In genomic region chr13:48096670-48097069, GRCh38 we compare ENCODE assay signal across 29 cellular contexts. TPM values are rescaled to one million over a fixed set of nuclear protein-coding genes. Genes with fewer than 3 reads are reported as not detected.
DNase-seq lines count a peak whose midpoint lies in the region; ATAC-seq, FAIRE-seq and TF ChIP-seq lines count a peak whose summit lies in the region.
"Had no signal": no experiment of that assay in that cellular context is flagged by ENCODE, and none has a peak within 500 bp of the region (broad histone marks: within the 10 kb centered on the region; RNA-seq: fewer than 3 reads in every experiment).

No MANE protein-coding gene starts in this region.

- H3K14ac ChIP-seq in H1 (ENCODE audit: insufficient read length): no peak overlapping the region

- peak overlapping the region; percentile 20 for H2AFZ ChIP-seq in H1 (ENCODE audit: low read length)
- H2AFZ ChIP-seq: parathyroid adenoma had no signal

- H3K27ac Mint-ChIP-seq in Caco-2 (ENCODE audit: unreplicated experiment): no peak overlapping the region
- H3K27ac Mint-ChIP-seq in activated CD8-positive, alpha-beta memory T cell treated with anti-CD3 and anti-CD28 coated beads, Interleukin-2, amount 10 ng/mL, durations not matched to agents 7 days and 5 days: no peak overlapping the region
- H3K27ac Mint-ChIP-seq: activated naive CD8-positive, alpha-beta T cell treated with anti-CD3 and anti-CD28 coated beads, Interleukin-2, amount 10 ng/mL, durations not matched to agents 7 days and 5 days had no signal

- no peak overlapping the region for H4K8ac ChIP-seq in H1 (ENCODE audit: extremely low read depth, insufficient read depth, low read length)

- no peak overlapping the region for H3K27ac ChIP-seq in H1 (ENCODE audit: low read depth, low read length)
- H3K27ac ChIP-seq in liver (ENCODE audit: low read depth in 1 of 2, low read length in 2 of 2): no peak overlapping the region
- H3K27ac ChIP-seq: A549, BLaER1, parathyroid adenoma, sigmoid colon, SK-N-MC had no signal

- H3K18ac ChIP-seq in H1 (ENCODE audit: extremely low read depth, low read length): no peak overlapping the region

- H2BK20ac ChIP-seq in H1 (ENCODE audit: low read length): no peak overlapping the region

- peak overlapping the region; percentile 24 for H3K4me3 Mint-ChIP-seq in Caco-2 (ENCODE audit: unreplicated experiment)
- no peak overlapping the region for H3K4me3 Mint-ChIP-seq in activated CD8-positive, alpha-beta memory T cell treated with anti-CD3 and anti-CD28 coated beads, Interleukin-2, amount 10 ng/mL, durations not matched to agents 7 days and 5 days
- H3K4me3 Mint-ChIP-seq: activated naive CD8-positive, alpha-beta T cell treated with anti-CD3 and anti-CD28 coated beads, Interleukin-2, amount 10 ng/mL, durations not matched to agents 7 days and 5 days had no signal

- H2BK15ac ChIP-seq in H1 (ENCODE audit: low read length): no peak overlapping the region

- POLR2A ChIA-PET in Caco-2 (lab: Charles Lee): no interaction called here
- POLR2A ChIA-PET in H1 (lab: Charles Lee; ENCODE audit: partially characterized antibody): no interaction called here

- no peak overlapping the region for H3K23ac ChIP-seq in H1 (ENCODE audit: insufficient read length)

- no peaks in the 10 kb centered on the region for H3K27me3 Mint-ChIP-seq in Caco-2 (ENCODE audit: insufficient read depth, unreplicated experiment)
- H3K27me3 Mint-ChIP-seq in activated CD8-positive, alpha-beta memory T cell treated with anti-CD3 and anti-CD28 coated beads, Interleukin-2, amount 10 ng/mL, durations not matched to agents 7 days and 5 days: peaks cover 6% of the 10 kb centered on the region

- H4K20me1 ChIP-seq in H1 (replicated peaks in 1 of 2; ENCODE audit: control insufficient read depth in 1 of 2, insufficient read depth in 2 of 2, low read length in 2 of 2): no peaks in the 10 kb centered on the region

- peaks cover 13% of the 10 kb centered on the region for H3K36me3 Mint-ChIP-seq in Caco-2 (ENCODE audit: insufficient read depth, unreplicated experiment)
- peaks cover 11% of the 10 kb centered on the region for H3K36me3 Mint-ChIP-seq in activated CD8-positive, alpha-beta memory T cell treated with anti-CD3 and anti-CD28 coated beads, Interleukin-2, amount 10 ng/mL, durations not matched to agents 7 days and 5 days

- DNase-seq in Caco-2 (peak in 1 of 2 experiments; percentile 45), HuH-7 (ENCODE audit: low spot score) (peak; percentile 34), H1 (ENCODE audit: low read depth in 1 of 2, low spot score in 2 of 2) (peak in 1 of 2 experiments; percentile 27), HCEC 1CT (no peak), GM19240 (ENCODE audit: insufficient read length, low spot score) (no peak)
- DNase-seq in activated CD8-positive, alpha-beta memory T cell treated with anti-CD3 and anti-CD28 coated beads, Interleukin-2, amount 10 ng/mL, durations not matched to agents 7 days and 5 days: no peak
- DNase-seq: activated CD4-positive, alpha-beta T cell treated with anti-CD3 and anti-CD28 coated beads, Interleukin-2, amount 50 U/mL, for 4 hours; activated CD8-positive, alpha-beta memory T cell treated with anti-CD3 and anti-CD28 coated beads, Interleukin-2, amount 50 U/mL, for 48 hours; activated effector memory CD4-positive, alpha-beta T cell treated with Interleukin-2 at 50 U/mL for 16 hours; activated naive CD8-positive, alpha-beta T cell treated with anti-CD3 and anti-CD28 coated beads, Interleukin-2, amount 10 ng/mL, durations not matched to agents 7 days and 5 days; body of pancreas; Calu3; effector CD8-positive, alpha-beta T cell; hypothalamus; Kasumi-1; kidney glomerular epithelial cell; mesendoderm; NCI-H1092; NCI-H1930; NK-92 treated with Interleukin-12 subunit alpha and Interleukin-12 subunit beta, amount 100 ng/mL, for 24 hours; sigmoid colon had no signal

- H3K4me1 Mint-ChIP-seq in Caco-2 (ENCODE audit: low read depth, unreplicated experiment): peaks cover 17% of the 10 kb centered on the region
- peaks cover 28% of the 10 kb centered on the region for H3K4me1 Mint-ChIP-seq in activated CD8-positive, alpha-beta memory T cell treated with anti-CD3 and anti-CD28 coated beads, Interleukin-2, amount 10 ng/mL, durations not matched to agents 7 days and 5 days

- no peak overlapping the region for H2BK12ac ChIP-seq in H1 (ENCODE audit: low read depth, low read length)

- peak overlapping the region; percentile 39 to 43; a peak in 3 of 4 replicates for H3K4me2 ChIP-seq in H1 (ENCODE audit: insufficient read depth in 1 of 2, low read depth in 2 of 2, low read length in 2 of 2)
- H3K4me2 ChIP-seq: A549, BLaER1 had no signal

- no TSS peak for BruUV-seq in Caco-2 (replicated peaks; lab: Mats Ljungman, UMichigan)

- H3K56ac ChIP-seq in H1 (replicated peaks; ENCODE audit: insufficient read length, low read depth, low read length): no peak overlapping the region

- peaks cover 4% of the 10 kb centered on the region; the same call in 1 of the 2 replicates for H3K79me1 ChIP-seq in H1 (ENCODE audit: low read depth, low read length)

- H3K23me2 ChIP-seq in H1 (ENCODE audit: low read depth, low read length): peaks cover 5% of the 10 kb centered on the region

- H3K79me2 ChIP-seq in H1 (ENCODE audit: control insufficient read depth in 1 of 2, insufficient read depth in 2 of 2, low read length in 2 of 2): peaks cover 23 to 32% of the 10 kb centered on the region in 2 experiments

- TF ChIP-seq CTCF in Caco-2 (IDR thresholded peaks at IDR 0.05; ENCODE audit: insufficient read depth in 1 of 2, low read depth in 1 of 2, low read length in 1 of 2, severe bottlenecking in 1 of 2, unreplicated experiment in 1 of 2) (no peak), H1 (IDR thresholded peaks at IDR 0.05; ENCODE audit: control extremely low read depth in 1 of 3, insufficient read depth in 1 of 3, low read depth in 1 of 3, low read length in 3 of 3) (no peak), liver (IDR thresholded peaks at IDR 0.05; ENCODE audit: low read depth, low read length, missing input control) (no peak)

- peak in 1 of 2 experiments; percentile 43; a peak in 1 of 3 replicates for TF ChIP-seq EP300 in H1 (IDR thresholded peaks at IDR 0.05; ENCODE audit: borderline replicate concordance in 1 of 2, low read depth in 2 of 2, low read length in 2 of 2)

- H3K9ac ChIP-seq in H1 (replicated peaks in 1 of 4; ENCODE audit: extremely low read depth in 1 of 4, low read depth in 3 of 4, low read length in 3 of 4): no peak overlapping the region
- no peak overlapping the region for H3K9ac ChIP-seq in liver (ENCODE audit: low read depth in 1 of 2, low read length in 2 of 2)
- H3K9ac ChIP-seq: BLaER1, parathyroid adenoma had no signal

- TF ChIP-seq RAD21 in H1 (IDR thresholded peaks at IDR 0.05 in 1 of 2, conservative IDR thresholded peaks at IDR 0.05 in 1 of 2; ENCODE audit: low read depth in 2 of 2, low read length in 2 of 2) (no peak), liver (IDR thresholded peaks at IDR 0.05) (peak; percentile 33 to 36)

- ATAC-seq in GM19023 (IDR thresholded peaks at IDR 0.05; ENCODE audit: unreplicated experiment): no peak
- no peak for ATAC-seq in activated CD8-positive, alpha-beta memory T cell treated with anti-CD3 and anti-CD28 coated beads, Interleukin-2, amount 10 ng/mL, durations not matched to agents 7 days and 5 days
- ATAC-seq: A549, body of pancreas, esophagus mucosa had no signal

- H4K91ac ChIP-seq in H1 (replicated peaks; ENCODE audit: insufficient read length, low read length): no peak overlapping the region

- WGBS in H1 (ENCODE audit: extremely low coverage in 1 of 2, insufficient coverage in 1 of 2, insufficient read length in 1 of 2, insufficient replicate concordance in 2 of 2, low coverage in 1 of 2, low lambda C conversion rate in 2 of 2, missing lambda C conversion rate in 1 of 2), 2 experiments: 43% methylated on average over 3 of the region's 3 CpGs; no CpG with 5 or more reads in 1 of the 2 experiments
- 27% methylated on average over 3 of the region's 3 CpGs for WGBS in liver

- no peak overlapping the region for H3K4ac ChIP-seq in H1 (replicated peaks; ENCODE audit: insufficient read length, low read depth, low read length)

- H3K36me3 ChIP-seq in Caco-2 (ENCODE audit: control insufficient read depth, insufficient read depth, low read length): no peaks in the 10 kb centered on the region
- H3K36me3 ChIP-seq in H1 (ENCODE audit: control insufficient read depth in 2 of 4, insufficient read depth in 4 of 4, low read length in 3 of 4): no peaks in the 10 kb centered on the region
- no peaks in the 10 kb centered on the region for H3K36me3 ChIP-seq in liver (ENCODE audit: control insufficient read depth in 4 of 4, insufficient read depth in 3 of 4, low read depth in 1 of 4, low read length in 3 of 4)
- H3K36me3 ChIP-seq: BLaER1, sigmoid colon had no signal

- H3K4me3 ChIP-seq in Caco-2 (ENCODE audit: low read depth, low read length): no peak overlapping the region
- H3K4me3 ChIP-seq in H1 (ENCODE audit: extremely low read depth in 1 of 4, insufficient read depth in 2 of 4, low read depth in 3 of 4, low read length in 4 of 4): peak overlapping the region in 1 of 4 experiments; percentile 18; a peak in 1 of 8 replicates
- H3K4me3 ChIP-seq in liver (ENCODE audit: low read depth in 1 of 3, low read length in 3 of 3): no peak overlapping the region
- H3K4me3 ChIP-seq: A549, BLaER1, body of pancreas, sigmoid colon, SK-N-MC had no signal

- no peak for TF ChIP-seq POLR2A in H1 (IDR thresholded peaks at IDR 0.05; ENCODE audit: control extremely low read depth in 1 of 2, low read depth in 2 of 2, low read length in 2 of 2)

- H2AK5ac ChIP-seq in H1 (ENCODE audit: low read depth, low read length): no peak overlapping the region

- H3K9me3 ChIP-seq in Caco-2 (no peaks in the 10 kb centered on the region), H1 (ENCODE audit: insufficient read depth in 2 of 2, low read depth in 1 of 2, low read length in 1 of 2) (no peaks in the 10 kb centered on the region), liver (ENCODE audit: control insufficient read depth in 4 of 4, low read length in 3 of 4) (no peaks in the 10 kb centered on the region)
- H3K9me3 ChIP-seq: A549, BLaER1, body of pancreas, sigmoid colon had no signal

- H2BK120ac ChIP-seq in H1 (replicated peaks; ENCODE audit: low read depth, low read length): no peak overlapping the region

- H3K4me1 ChIP-seq in Caco-2 (peaks cover 25% of the 10 kb centered on the region), H1 (replicated peaks in 1 of 4; ENCODE audit: control insufficient read depth in 3 of 4, insufficient read depth in 4 of 4, low read length in 3 of 4) (peaks cover 0 to 7% (median 0%) of the 10 kb centered on the region in 4 experiments; a peak in 2 of 7 replicates), liver (ENCODE audit: control insufficient read depth in 4 of 4, insufficient read depth in 4 of 4, low read length in 3 of 4) (peaks cover 6 to 39% (median 26%) of the 10 kb centered on the region in 4 donors)
- H3K4me1 ChIP-seq: parathyroid adenoma had no signal

- H3K27me3 ChIP-seq in Caco-2 (replicated peaks; ENCODE audit: control insufficient read depth, insufficient read depth, low read length) (no peaks in the 10 kb centered on the region), H1 (replicated peaks in 1 of 4; ENCODE audit: control insufficient read depth in 3 of 4, extremely low read depth in 1 of 4, insufficient read depth in 3 of 4, low read length in 3 of 4) (no peaks in the 10 kb centered on the region), liver (ENCODE audit: control insufficient read depth in 4 of 4, insufficient read depth in 4 of 4, low read length in 3 of 4) (no peaks in the 10 kb centered on the region)
- H3K27me3 ChIP-seq: BLaER1, body of pancreas, sigmoid colon had no signal

- H3K9me3 Mint-ChIP-seq in Caco-2 (ENCODE audit: unreplicated experiment): no peaks in the 10 kb centered on the region
- no peaks in the 10 kb centered on the region for H3K9me3 Mint-ChIP-seq in activated CD8-positive, alpha-beta memory T cell treated with anti-CD3 and anti-CD28 coated beads, Interleukin-2, amount 10 ng/mL, durations not matched to agents 7 days and 5 days (ENCODE audit: low read depth)

- H4K5ac ChIP-seq in H1 (ENCODE audit: insufficient read length, low read depth, low read length): no peak overlapping the region

- CTCF ChIA-PET in Caco-2 (lab: Charles Lee): interaction anchor here (0.6 kb wide), 1 partner anchor 484 kb away, joined by 3 read pairs; no protein-coding TSS in a partner anchor
- CTCF ChIA-PET in H1 (lab: Charles Lee; ENCODE audit: partially characterized antibody): interaction anchor here (0.5 kb wide), 1 partner anchor 31 kb away, joined by 3 read pairs; no protein-coding TSS in a partner anchor
- CTCF ChIA-PET in activated CD8-positive, alpha-beta memory T cell treated with anti-CD3 and anti-CD28 coated beads, Interleukin-2, amount 10 ng/mL, durations not matched to agents 7 days and 5 days (lab: Charles Lee): no interaction called here

- intact Hi-C loops in Caco-2 (cut with micrococcal nuclease; ENCODE audit: unreplicated experiment): no loop called here

- H2BK5ac ChIP-seq in H1 (ENCODE audit: low read depth, low read length): no peak overlapping the region

- peak; percentile 39 for FAIRE-seq in H1 (lab: Jason Lieb, UNC)
- FAIRE-seq: A549, frontal cortex had no signal

RNA-seq across cellular contexts. Expression of gene MED4, which starts 1.8 kb away (rescaled TPM):
- 56.8 and 62.1 TPM in 2 replicates for total RNA-seq in Caco-2 (2022)
- total RNA-seq in H1 (2021; fragmentation: NEBNext Ultra II Directional; extraction: Animal tissue kit (Norgen Biotek cat#: 25700)): 43.3 and 48.1 TPM in 2 replicates
- 14.5 and 25.7 TPM in 2 replicates for polyA plus RNA-seq in H1 (2011; rRNA removed)
- 29.7 TPM for polyA plus RNA-seq in H1 (2011; cell fraction: cytosol; rRNA removed)
- polyA plus RNA-seq in H1 (2011; cell fraction: nucleus; rRNA removed): 11.3 TPM
- polyA plus RNA-seq in H1 (2012, experiment 1 of 2): 31.5 to 45.5 TPM (median 40.8 TPM) in 4 replicates
- 5.7 TPM for polyA plus RNA-seq in H1 (2012, experiment 2 of 2)
- 37.7 TPM for polyA plus RNA-seq in H1 (2013, experiment 1 of 2)
- 37.2 TPM for polyA plus RNA-seq in H1 (2013, experiment 2 of 2)
- 18.0 and 24.3 TPM in 2 replicates for polyA minus RNA-seq in H1 (2011; rRNA and poly(A)+ RNA removed)
- 24.7 TPM for polyA minus RNA-seq in H1 (2011; cell fraction: cytosol; rRNA and poly(A)+ RNA removed)
- polyA minus RNA-seq in H1 (2011; cell fraction: nucleus; rRNA and poly(A)+ RNA removed): 24.2 TPM
- total RNA-seq in liver: 10 to 100 TPM; 18.2 to 22.8 TPM
- polyA plus RNA-seq in liver: 10 to 100 TPM; 22.3 to 32.4 TPM
- total RNA-seq in activated CD8-positive, alpha-beta memory T cell treated with anti-CD3 and anti-CD28 coated beads, Interleukin-2, amount 10 ng/mL, durations not matched to agents 7 days and 5 days: 10 to 100 TPM; 53.8 to 58.8 TPM

RNA-seq across cellular contexts. Expression of gene NUDT15, which starts 59.1 kb away (rescaled TPM):
- total RNA-seq in Caco-2 (2022) (32.3 and 36.0 TPM in 2 replicates), liver (1 to 10 TPM; 6.0 to 7.7 TPM)
- total RNA-seq in H1 (2021; fragmentation: NEBNext Ultra II Directional; extraction: Animal tissue kit (Norgen Biotek cat#: 25700)): 64.3 and 65.9 TPM in 2 replicates
- polyA plus RNA-seq in H1 (2011; rRNA removed) (26.4 and 37.8 TPM in 2 replicates), liver (1 to 10 TPM; 6.5 to 7.3 TPM)
- polyA plus RNA-seq in H1 (2011; cell fraction: cytosol; rRNA removed): 38.9 TPM
- 10.6 TPM for polyA plus RNA-seq in H1 (2011; cell fraction: nucleus; rRNA removed)
- polyA plus RNA-seq in H1 (2012, experiment 1 of 2): 27.5 to 44.5 TPM (median 32.5 TPM) in 4 replicates
- polyA plus RNA-seq in H1 (2012, experiment 2 of 2): 8.1 TPM
- 59.3 TPM for polyA plus RNA-seq in H1 (2013, experiment 1 of 2)
- 65.3 TPM for polyA plus RNA-seq in H1 (2013, experiment 2 of 2)
- polyA minus RNA-seq in H1 (2011; rRNA and poly(A)+ RNA removed): 6.2 and 8.1 TPM in 2 replicates
- 9.8 TPM for polyA minus RNA-seq in H1 (2011; cell fraction: cytosol; rRNA and poly(A)+ RNA removed)
- 6.6 TPM for polyA minus RNA-seq in H1 (2011; cell fraction: nucleus; rRNA and poly(A)+ RNA removed)
- total RNA-seq in activated CD8-positive, alpha-beta memory T cell treated with anti-CD3 and anti-CD28 coated beads, Interleukin-2, amount 10 ng/mL, durations not matched to agents 7 days and 5 days: 10 to 100 TPM; 10.6 to 13.7 TPM
